19 cellular contexts compared by ENCODE assay signal in the genomic region with DNA sequence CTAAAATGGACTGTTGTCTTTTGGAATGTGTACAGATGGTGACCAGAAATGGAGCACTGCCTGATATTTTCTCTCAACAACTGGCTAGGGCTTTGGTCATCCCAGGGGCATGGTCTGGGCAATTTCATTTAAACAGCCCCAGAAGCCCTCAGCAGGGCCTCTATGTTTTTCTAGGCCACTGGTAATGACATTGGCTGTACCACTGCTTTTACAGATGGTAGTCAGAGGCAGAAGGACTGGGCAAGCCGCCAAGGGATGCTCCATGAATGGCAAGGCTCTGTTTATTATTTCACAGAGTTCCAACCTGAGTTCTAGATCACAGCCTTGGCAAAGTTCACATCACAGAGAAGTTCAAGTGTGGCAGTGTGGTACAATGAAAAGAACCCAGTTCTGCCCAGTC. TPM values are rescaled to one million over a fixed set of nuclear protein-coding genes. Genes with fewer than 3 reads are reported as not detected.
A peak's percentile ranks its signal among the peaks of the same experiment; 100 is the strongest.
DNase-seq lines count a peak whose midpoint lies in the region; ATAC-seq and TF ChIP-seq lines count a peak whose summit lies in the region.
"Had no signal": no experiment of that assay in that cellular context is flagged by ENCODE, and none has a peak within 500 bp of the region (broad histone marks: within the 10 kb centered on the region; RNA-seq: fewer than 3 reads in every experiment).

No MANE protein-coding gene starts in this region.

- TF ChIP-seq RAD21 in SK-N-SH (IDR thresholded peaks at IDR 0.05; ENCODE audit: low read length), result peak; percentile 14; the same call in 1 of the 2 replicates

- H3K27me3 ChIP-seq in SK-N-SH (ENCODE audit: insufficient read depth), result no peaks in the 10 kb centered on the region
- H3K27me3 ChIP-seq: hepatocyte, neural progenitor cell had no signal

- no peaks in the 10 kb centered on the region for H3K79me2 ChIP-seq in SK-N-SH (ENCODE audit: insufficient read depth)
- H3K79me2 ChIP-seq: hepatocyte had no signal

- H4K20me1 ChIP-seq in SK-N-SH (ENCODE audit: insufficient read depth), result no peaks in the 10 kb centered on the region

- no peaks in the 10 kb centered on the region for H3K9me3 ChIP-seq in SK-N-SH
- peaks cover 2% of the 10 kb centered on the region for H3K9me3 ChIP-seq in T-helper 17 cell (ENCODE audit: control insufficient read depth, low read length, poor library complexity, severe bottlenecking)
- H3K9me3 ChIP-seq: lower lobe of right lung had no signal

- peak overlapping the region in 1 of 2 experiments; percentile 50; a peak in 2 of 4 replicates for H3K27ac ChIP-seq in SK-N-SH (ENCODE audit: low read depth in 2 of 2, low read length in 1 of 2)
- H3K27ac ChIP-seq: hepatocyte, lower lobe of right lung, neural progenitor cell had no signal

- DNase-seq in Ammon's horn (ENCODE audit: low spot score) (peak; percentile 69), COR-L47 (lab: John Stamatoyannopoulos, UW) (peak; percentile 2), SK-N-SH (peak; percentile 56), kidney tubule cell (ENCODE audit: low spot score) (peak; percentile 19), T-helper 17 cell (no peak)
- no peak for DNase-seq in activated CD4-positive, alpha-beta T cell treated with anti-CD3 and anti-CD28 coated beads, Interleukin-2, amount 50 U/mL, for 4 hours
- DNase-seq: activated CD4-positive, alpha-beta T cell treated with anti-CD3 and anti-CD28 coated beads for 36 hours; activated naive CD4-positive, alpha-beta T cell treated with anti-CD3 and anti-CD28 coated beads, Interleukin-2, amount 50 U/mL, for 16 hours; CD4-positive, CD25-positive, alpha-beta regulatory T cell; KG1; lower lobe of right lung; NCI-H2081 treated with DMSO at 0.1 percent for 48 hours; stimulated activated CD4-positive, alpha-beta T cell treated with anti-CD3 and anti-CD28 coated beads, Interleukin-2, amount 100 ng/mL, for 48 hours; stimulated activated naive B cell treated with anti-CD40 and anti-IgM and Interleukin-4, amounts not matched to agents 10 μg/mL and 1 μg/mL and 100 μg/mL, for 72 hours; T-cell had no signal

- H3K4me3 ChIP-seq in SK-N-SH (ENCODE audit: low read depth in 2 of 2, low read length in 1 of 2), result no peak overlapping the region
- H3K4me3 ChIP-seq: hepatocyte, lower lobe of right lung, neural progenitor cell had no signal

- no peak for ATAC-seq in GM21786 (IDR thresholded peaks at IDR 0.05; ENCODE audit: unreplicated experiment)
- no peak for ATAC-seq in T-helper 17 cell
- ATAC-seq in GM18868 (IDR thresholded peaks at IDR 0.05; ENCODE audit: unreplicated experiment), result no peak
- ATAC-seq: activated CD4-positive, alpha-beta T cell treated with anti-CD3 and anti-CD28 coated beads for 36 hours; lower lobe of right lung; stimulated activated naive B cell treated with anti-CD40 and anti-IgM and Interleukin-4, amounts not matched to agents 10 μg/mL and 1 μg/mL and 100 μg/mL, for 72 hours; T-cell had no signal

- no peaks in the 10 kb centered on the region for H3K36me3 Mint-ChIP-seq in T-helper 17 cell (ENCODE audit: low read depth)
- H3K36me3 Mint-ChIP-seq: neural progenitor cell; stimulated activated naive B cell treated with anti-CD40 and anti-IgM and Interleukin-4, amounts not matched to agents 10 μg/mL and 1 μg/mL and 100 μg/mL, for 72 hours; T-cell had no signal

- H3K27ac Mint-ChIP-seq in T-helper 17 cell, result no peak overlapping the region
- H3K27ac Mint-ChIP-seq: activated CD4-positive, alpha-beta T cell treated with anti-CD3 and anti-CD28 coated beads for 36 hours; CD4-positive, CD25-positive, alpha-beta regulatory T cell; neural progenitor cell; stimulated activated naive B cell treated with anti-CD40 and anti-IgM and Interleukin-4, amounts not matched to agents 10 μg/mL and 1 μg/mL and 100 μg/mL, for 72 hours; T-cell had no signal

- H3K9ac ChIP-seq in SK-N-SH, result no peak overlapping the region
- H3K9ac ChIP-seq: neural progenitor cell had no signal

- no peaks in the 10 kb centered on the region for H3K4me1 Mint-ChIP-seq in T-helper 17 cell
- H3K4me1 Mint-ChIP-seq: activated CD4-positive, alpha-beta T cell treated with anti-CD3 and anti-CD28 coated beads for 36 hours; CD4-positive, CD25-positive, alpha-beta regulatory T cell; neural progenitor cell; stimulated activated naive B cell treated with anti-CD40 and anti-IgM and Interleukin-4, amounts not matched to agents 10 μg/mL and 1 μg/mL and 100 μg/mL, for 72 hours; T-cell had no signal

- H3K4me3 Mint-ChIP-seq in T-helper 17 cell, result no peak overlapping the region
- H3K4me3 Mint-ChIP-seq: activated CD4-positive, alpha-beta T cell treated with anti-CD3 and anti-CD28 coated beads for 36 hours; CD4-positive, CD25-positive, alpha-beta regulatory T cell; neural progenitor cell; stimulated activated naive B cell treated with anti-CD40 and anti-IgM and Interleukin-4, amounts not matched to agents 10 μg/mL and 1 μg/mL and 100 μg/mL, for 72 hours; T-cell had no signal

- H3K4me1 ChIP-seq in SK-N-SH (ENCODE audit: control insufficient read depth in 1 of 2, insufficient read depth in 2 of 2, low read depth in 1 of 2, low read length in 1 of 2), result peaks cover 0 to 5% of the 10 kb centered on the region in 2 experiments; a peak in 1 of 4 replicates
- H3K4me1 ChIP-seq: neural progenitor cell had no signal

- no peaks in the 10 kb centered on the region for H3K9me2 ChIP-seq in SK-N-SH

- no peaks in the 10 kb centered on the region for H3K36me3 ChIP-seq in SK-N-SH (replicated peaks in 1 of 2; ENCODE audit: control insufficient read depth in 1 of 2, insufficient read depth in 2 of 2, low read length in 1 of 2)
- H3K36me3 ChIP-seq: lower lobe of right lung, neural progenitor cell had no signal

- WGBS in SK-N-SH (ENCODE audit: low lambda C conversion rate), result 33% methylated on average over 1 of the region's 1 CpG

- no peak overlapping the region for H3K4me2 ChIP-seq in SK-N-SH
- H3K4me2 ChIP-seq: hepatocyte, neural progenitor cell had no signal

- no peak for TF ChIP-seq EP300 in SK-N-SH (IDR thresholded peaks at IDR 0.05; ENCODE audit: borderline replicate concordance in 1 of 2, low read depth in 1 of 2, low read length in 1 of 2)

- CTCF ChIA-PET in SK-N-SH (lab: Yijun Ruan, JAX), result no interaction called here

- H3F3A ChIP-seq in SK-N-SH (replicated peaks; ENCODE audit: insufficient read depth), result peaks cover 9% of the 10 kb centered on the region

- H2AFZ ChIP-seq in SK-N-SH (ENCODE audit: low read depth), result no peak overlapping the region
- H2AFZ ChIP-seq: hepatocyte, neural progenitor cell had no signal

- no peak for TF ChIP-seq CTCF in SK-N-SH (IDR thresholded peaks at IDR 0.05)

- POLR2A ChIA-PET in SK-N-SH (lab: Yijun Ruan, JAX), result no interaction called here

- peaks cover 8% of the 10 kb centered on the region for H3K27me3 Mint-ChIP-seq in T-helper 17 cell

TF ChIP-seq in SK-N-SH, 30 proteins besides CTCF, POLR2A, EP300 and RAD21:
- 0 out of 2 replicates have a peak, but pooled peaks have one; percentile 6 for TF ChIP-seq RCOR1 (IDR thresholded peaks at IDR 0.05; ENCODE audit: low read length)
- TF ChIP-seq TCF12 (IDR thresholded peaks at IDR 0.05), result peak; percentile 38
- TF ChIP-seq, protein P1, sequence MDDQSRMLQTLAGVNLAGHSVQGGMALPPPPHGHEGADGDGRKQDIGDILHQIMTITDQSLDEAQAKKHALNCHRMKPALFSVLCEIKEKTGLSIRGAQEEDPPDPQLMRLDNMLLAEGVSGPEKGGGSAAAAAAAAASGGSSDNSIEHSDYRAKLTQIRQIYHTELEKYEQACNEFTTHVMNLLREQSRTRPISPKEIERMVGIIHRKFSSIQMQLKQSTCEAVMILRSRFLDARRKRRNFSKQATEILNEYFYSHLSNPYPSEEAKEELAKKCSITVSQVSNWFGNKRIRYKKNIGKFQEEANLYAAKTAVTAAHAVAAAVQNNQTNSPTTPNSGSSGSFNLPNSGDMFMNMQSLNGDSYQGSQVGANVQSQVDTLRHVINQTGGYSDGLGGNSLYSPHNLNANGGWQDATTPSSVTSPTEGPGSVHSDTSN (IDR thresholded peaks at IDR 0.05), result no peak
- TF ChIP-seq, protein P2, sequence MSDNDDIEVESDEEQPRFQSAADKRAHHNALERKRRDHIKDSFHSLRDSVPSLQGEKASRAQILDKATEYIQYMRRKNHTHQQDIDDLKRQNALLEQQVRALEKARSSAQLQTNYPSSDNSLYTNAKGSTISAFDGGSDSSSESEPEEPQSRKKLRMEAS (IDR thresholded peaks at IDR 0.05; ENCODE audit: low read depth), result no peak
- TF ChIP-seq CHD2 (IDR thresholded peaks at IDR 0.05; ENCODE audit: low read length, partially characterized antibody), result peak; percentile 5
- TF ChIP-seq NFIC (IDR thresholded peaks at IDR 0.05; ENCODE audit: borderline replicate concordance), result peak; percentile 48; the same call in 1 of the 2 replicates

RNA-seq across cellular contexts. Expression of a gene that starts 37.0 kb away (rescaled TPM):
- 23.6 and 26.5 TPM in 2 replicates for polyA plus RNA-seq in SK-N-SH (2012; rRNA removed)
- 19.2 and 20.3 TPM in 2 replicates for polyA plus RNA-seq in SK-N-SH (2012; cell fraction: cytosol; rRNA removed)
- polyA plus RNA-seq in SK-N-SH (2012; cell fraction: nucleus; rRNA removed), result 34.5 and 40.1 TPM in 2 replicates
- under 1 TPM; 0.85 to 0.89 TPM for total RNA-seq in T-helper 17 cell

Comparison
In these comparisons a context has a peak if more than half of its experiments do, and no peak if none do; other contexts are left out.
1. DNase-seq: peak in Ammon's horn (single experiment), COR-L47 (single experiment), SK-N-SH (single experiment) and kidney tubule cell (single experiment); none in T-helper 17 cell (0 of 3) and activated CD4-positive, alpha-beta T cell treated with anti-CD3 and anti-CD28 coated beads, Interleukin-2, amount 50 U/mL, for 4 hours (0 of 2).